1 cellular context compared by ENCODE assay signal in the genomic region with DNA sequence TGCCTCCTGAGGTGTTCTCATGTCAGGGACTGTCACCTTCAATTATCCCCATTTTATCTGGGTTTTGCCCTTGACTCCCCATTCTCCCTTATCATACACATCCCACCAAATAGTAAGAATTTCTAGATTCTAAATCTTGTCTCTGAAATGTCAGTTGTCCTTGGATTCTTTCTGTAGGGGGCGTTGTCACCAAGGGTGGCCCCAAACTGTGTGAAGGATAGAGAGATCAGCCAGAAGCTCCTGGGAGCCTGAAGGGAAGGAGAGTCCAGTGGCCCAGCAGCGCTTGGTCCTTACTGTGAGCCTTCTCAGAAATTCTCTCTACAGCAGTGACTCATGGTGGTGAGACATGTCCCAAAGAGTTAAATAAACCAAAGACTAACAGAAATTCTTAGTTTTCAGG.
TF ChIP-seq lines count a peak whose summit lies in the region.

No MANE protein-coding gene starts in this region.

TF ChIP-seq in GM23338, 12 proteins besides CTCF, POLR2A, EP300 and RAD21 (continued from another document):
- TF ChIP-seq, protein P1, sequence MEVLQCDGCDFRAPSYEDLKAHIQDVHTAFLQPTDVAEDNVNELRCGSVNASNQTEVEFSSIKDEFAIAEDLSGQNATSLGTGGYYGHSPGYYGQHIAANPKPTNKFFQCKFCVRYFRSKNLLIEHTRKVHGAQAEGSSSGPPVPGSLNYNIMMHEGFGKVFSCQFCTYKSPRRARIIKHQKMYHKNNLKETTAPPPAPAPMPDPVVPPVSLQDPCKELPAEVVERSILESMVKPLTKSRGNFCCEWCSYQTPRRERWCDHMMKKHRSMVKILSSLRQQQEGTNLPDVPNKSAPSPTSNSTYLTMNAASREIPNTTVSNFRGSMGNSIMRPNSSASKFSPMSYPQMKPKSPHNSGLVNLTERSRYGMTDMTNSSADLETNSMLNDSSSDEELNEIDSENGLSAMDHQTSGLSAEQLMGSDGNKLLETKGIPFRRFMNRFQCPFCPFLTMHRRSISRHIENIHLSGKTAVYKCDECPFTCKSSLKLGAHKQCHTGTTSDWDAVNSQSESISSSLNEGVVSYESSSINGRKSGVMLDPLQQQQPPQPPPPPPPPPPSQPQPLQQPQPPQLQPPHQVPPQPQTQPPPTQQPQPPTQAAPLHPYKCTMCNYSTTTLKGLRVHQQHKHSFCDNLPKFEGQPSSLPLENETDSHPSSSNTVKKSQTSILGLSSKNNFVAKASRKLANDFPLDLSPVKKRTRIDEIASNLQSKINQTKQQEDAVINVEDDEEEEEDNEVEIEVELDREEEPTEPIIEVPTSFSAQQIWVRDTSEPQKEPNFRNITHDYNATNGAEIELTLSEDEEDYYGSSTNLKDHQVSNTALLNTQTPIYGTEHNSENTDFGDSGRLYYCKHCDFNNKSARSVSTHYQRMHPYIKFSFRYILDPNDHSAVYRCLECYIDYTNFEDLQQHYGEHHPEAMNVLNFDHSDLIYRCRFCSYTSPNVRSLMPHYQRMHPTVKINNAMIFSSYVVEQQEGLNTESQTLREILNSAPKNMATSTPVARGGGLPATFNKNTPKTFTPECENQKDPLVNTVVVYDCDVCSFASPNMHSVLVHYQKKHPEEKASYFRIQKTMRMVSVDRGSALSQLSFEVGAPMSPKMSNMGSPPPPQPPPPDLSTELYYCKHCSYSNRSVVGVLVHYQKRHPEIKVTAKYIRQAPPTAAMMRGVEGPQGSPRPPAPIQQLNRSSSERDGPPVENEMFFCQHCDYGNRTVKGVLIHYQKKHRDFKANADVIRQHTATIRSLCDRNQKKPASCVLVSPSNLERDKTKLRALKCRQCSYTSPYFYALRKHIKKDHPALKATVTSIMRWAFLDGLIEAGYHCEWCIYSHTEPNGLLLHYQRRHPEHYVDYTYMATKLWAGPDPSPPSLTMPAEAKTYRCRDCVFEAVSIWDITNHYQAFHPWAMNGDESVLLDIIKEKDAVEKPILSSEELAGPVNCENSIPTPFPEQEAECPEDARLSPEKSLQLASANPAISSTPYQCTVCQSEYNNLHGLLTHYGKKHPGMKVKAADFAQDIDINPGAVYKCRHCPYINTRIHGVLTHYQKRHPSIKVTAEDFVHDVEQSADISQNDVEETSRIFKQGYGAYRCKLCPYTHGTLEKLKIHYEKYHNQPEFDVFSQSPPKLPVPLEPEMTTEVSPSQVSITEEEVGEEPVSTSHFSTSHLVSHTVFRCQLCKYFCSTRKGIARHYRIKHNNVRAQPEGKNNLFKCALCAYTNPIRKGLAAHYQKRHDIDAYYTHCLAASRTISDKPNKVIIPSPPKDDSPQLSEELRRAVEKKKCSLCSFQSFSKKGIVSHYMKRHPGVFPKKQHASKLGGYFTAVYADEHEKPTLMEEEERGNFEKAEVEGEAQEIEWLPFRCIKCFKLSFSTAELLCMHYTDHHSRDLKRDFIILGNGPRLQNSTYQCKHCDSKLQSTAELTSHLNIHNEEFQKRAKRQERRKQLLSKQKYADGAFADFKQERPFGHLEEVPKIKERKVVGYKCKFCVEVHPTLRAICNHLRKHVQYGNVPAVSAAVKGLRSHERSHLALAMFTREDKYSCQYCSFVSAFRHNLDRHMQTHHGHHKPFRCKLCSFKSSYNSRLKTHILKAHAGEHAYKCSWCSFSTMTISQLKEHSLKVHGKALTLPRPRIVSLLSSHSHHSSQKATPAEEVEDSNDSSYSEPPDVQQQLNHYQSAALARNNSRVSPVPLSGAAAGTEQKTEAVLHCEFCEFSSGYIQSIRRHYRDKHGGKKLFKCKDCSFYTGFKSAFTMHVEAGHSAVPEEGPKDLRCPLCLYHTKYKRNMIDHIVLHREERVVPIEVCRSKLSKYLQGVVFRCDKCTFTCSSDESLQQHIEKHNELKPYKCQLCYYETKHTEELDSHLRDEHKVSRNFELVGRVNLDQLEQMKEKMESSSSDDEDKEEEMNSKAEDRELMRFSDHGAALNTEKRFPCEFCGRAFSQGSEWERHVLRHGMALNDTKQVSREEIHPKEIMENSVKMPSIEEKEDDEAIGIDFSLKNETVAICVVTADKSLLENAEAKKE (CRISPR knock-in tag; IDR thresholded peaks at IDR 0.05): no peak
- no peak for TF ChIP-seq POLR2AphosphoS5 (IDR thresholded peaks at IDR 0.05; ENCODE audit: low read depth)
- no peak for TF ChIP-seq EZH2 (IDR thresholded peaks at IDR 0.05; ENCODE audit: low read depth, unreplicated experiment)
- TF ChIP-seq STAT1 (IDR thresholded peaks at IDR 0.05; ENCODE audit: unreplicated experiment): no peak
- TF ChIP-seq JUNB (IDR thresholded peaks at IDR 0.05; ENCODE audit: unreplicated experiment): no peak
- TF ChIP-seq EZH2phosphoT487 (IDR thresholded peaks at IDR 0.05; ENCODE audit: unreplicated experiment): no peak
- TF ChIP-seq, protein P2, sequence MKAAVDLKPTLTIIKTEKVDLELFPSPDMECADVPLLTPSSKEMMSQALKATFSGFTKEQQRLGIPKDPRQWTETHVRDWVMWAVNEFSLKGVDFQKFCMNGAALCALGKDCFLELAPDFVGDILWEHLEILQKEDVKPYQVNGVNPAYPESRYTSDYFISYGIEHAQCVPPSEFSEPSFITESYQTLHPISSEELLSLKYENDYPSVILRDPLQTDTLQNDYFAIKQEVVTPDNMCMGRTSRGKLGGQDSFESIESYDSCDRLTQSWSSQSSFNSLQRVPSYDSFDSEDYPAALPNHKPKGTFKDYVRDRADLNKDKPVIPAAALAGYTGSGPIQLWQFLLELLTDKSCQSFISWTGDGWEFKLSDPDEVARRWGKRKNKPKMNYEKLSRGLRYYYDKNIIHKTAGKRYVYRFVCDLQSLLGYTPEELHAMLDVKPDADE (IDR thresholded peaks at IDR 0.05): no peak
- TF ChIP-seq ZNF331 (CRISPR knock-in tag; IDR thresholded peaks at IDR 0.05; ENCODE audit: low read depth): no peak
- TF ChIP-seq NANOG (IDR thresholded peaks at IDR 0.05; ENCODE audit: borderline replicate concordance): no peak
- TF ChIP-seq ZNF114 (CRISPR knock-in tag; IDR thresholded peaks at IDR 0.05): no peak
- no peak for TF ChIP-seq CREB1 (CRISPR knock-in tag; IDR thresholded peaks at IDR 0.05; ENCODE audit: low read depth)
